Comparison of ENCODE assay signal across 11 cellular contexts in the genomic region with DNA sequence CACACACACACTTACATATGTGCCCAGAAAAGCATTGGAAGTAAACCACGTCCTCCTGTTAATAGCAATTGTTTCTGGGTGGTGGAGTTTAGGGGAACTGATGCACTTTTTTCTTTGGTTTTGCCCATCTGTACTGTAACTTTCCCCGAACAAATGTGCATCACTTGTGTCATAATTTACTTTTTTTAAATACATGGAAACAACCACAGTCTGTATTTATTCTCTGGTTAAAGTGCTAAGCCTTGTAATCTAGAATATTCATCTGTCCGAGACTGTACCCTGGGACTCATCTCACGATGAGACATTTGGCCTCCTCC.
DNase-seq lines count a peak whose midpoint lies in the region; ATAC-seq and TF ChIP-seq lines count a peak whose summit lies in the region.
"Had no signal": no experiment of that assay in that cellular context is flagged by ENCODE, and none has a peak within 500 bp of the region (broad histone marks: within the 10 kb centered on the region; RNA-seq: fewer than 3 reads in every experiment).

No MANE protein-coding gene starts in this region.

- H3K27ac ChIP-seq in SK-N-SH (ENCODE audit: low read depth in 2 of 2, low read length in 1 of 2) = peak overlapping the region in 1 of 2 experiments; percentile 65; a peak in 2 of 4 replicates
- peak overlapping the region; percentile 67 for H3K27ac ChIP-seq in RWPE1
- H3K27ac ChIP-seq in hepatocyte = peak overlapping the region; percentile 93
- H3K27ac ChIP-seq in spleen = peak overlapping the region in 7 of 8 donors; percentile 18 to 90 (median 80)

- no peaks in the 10 kb centered on the region for H3K9me3 ChIP-seq in SK-N-SH
- no peaks in the 10 kb centered on the region for H3K9me3 ChIP-seq in hepatocyte (ENCODE audit: low read depth)
- H3K9me3 ChIP-seq in spleen = no peaks in the 10 kb centered on the region
- H3K9me3 ChIP-seq: tibial nerve had no signal

- H3K79me2 ChIP-seq in SK-N-SH (ENCODE audit: insufficient read depth) = no peaks in the 10 kb centered on the region
- H3K79me2 ChIP-seq in hepatocyte = no peaks in the 10 kb centered on the region

- TF ChIP-seq RAD21 in SK-N-SH (IDR thresholded peaks at IDR 0.05; ENCODE audit: low read length) = no peak

- H3K36me3 ChIP-seq in SK-N-SH (replicated peaks in 1 of 2; ENCODE audit: control insufficient read depth in 1 of 2, insufficient read depth in 2 of 2, low read length in 1 of 2) = no peaks in the 10 kb centered on the region
- no peaks in the 10 kb centered on the region for H3K36me3 ChIP-seq in hepatocyte (replicated peaks; ENCODE audit: insufficient read depth, low read depth)
- H3K36me3 ChIP-seq in spleen = no peaks in the 10 kb centered on the region
- H3K36me3 ChIP-seq: tibial nerve had no signal

- H3K27me3 ChIP-seq in SK-N-SH (ENCODE audit: insufficient read depth) (no peaks in the 10 kb centered on the region), hepatocyte (no peaks in the 10 kb centered on the region), spleen (replicated peaks in 1 of 7) (peaks cover 0 to 4% (median 0%) of the 10 kb centered on the region in 7 donors)
- H3K27me3 ChIP-seq: tibial nerve had no signal

- peaks cover 31% of the 10 kb centered on the region for H3F3A ChIP-seq in SK-N-SH (replicated peaks; ENCODE audit: insufficient read depth)

- 27% methylated on average over 4 of the region's 4 CpGs for WGBS in SK-N-SH (ENCODE audit: low lambda C conversion rate)
- WGBS in hepatocyte (ENCODE audit: low lambda C conversion rate, missing lambda C conversion rate) = 75% methylated on average over 4 of the region's 4 CpGs
- WGBS in spleen, 5 donors = 47 to 70% (median 50%) methylated on average over 4 of the region's 4 CpGs

- TF ChIP-seq CTCF in SK-N-SH (IDR thresholded peaks at IDR 0.05) (no peak), RWPE1 (conservative IDR thresholded peaks at IDR 0.05; ENCODE audit: low read depth) (no peak), hepatocyte (IDR thresholded peaks at IDR 0.05; ENCODE audit: poor library complexity) (no peak), spleen (IDR thresholded peaks at IDR 0.05 in 8 of 11, conservative IDR thresholded peaks at IDR 0.05 in 3 of 11) (no peak)

- no peak for DNase-seq in SK-N-SH
- no peak for DNase-seq in RWPE1 (ENCODE audit: low spot score)
- no peak for DNase-seq in hepatocyte (ENCODE audit: low spot score)
- DNase-seq in spleen = no peak
- no peak for DNase-seq in NCI-H748 treated with DMSO at 0.1 percent for 48 hours (lab: John Stamatoyannopoulos, UW)
- DNase-seq in stimulated activated CD4-positive, alpha-beta T cell treated with anti-CD3 and anti-CD28 coated beads, Interleukin-12 subunit alpha, Interleukin-12 subunit beta, amount 100 ng/mL, for 4 hours = no peak
- DNase-seq: 8988T; activated CD4-positive, alpha-beta T cell treated with anti-CD3 and anti-CD28 coated beads for 1 hour had no signal

- intact Hi-C loops in spleen (cut with DNase I; ENCODE audit: low total_unique reads) = no loop called here

- H3K4me1 ChIP-seq in SK-N-SH (ENCODE audit: control insufficient read depth in 1 of 2, insufficient read depth in 2 of 2, low read depth in 1 of 2, low read length in 1 of 2) (peaks cover 0 to 50% of the 10 kb centered on the region in 2 experiments; a peak in 3 of 4 replicates), hepatocyte (ENCODE audit: insufficient read depth) (peaks cover 14% of the 10 kb centered on the region), spleen (peaks cover 16 to 88% (median 64%) of the 10 kb centered on the region in 6 donors)

- CTCF ChIA-PET in SK-N-SH (lab: Yijun Ruan, JAX) (no interaction called here), RWPE1 (lab: Yijun Ruan, JAX) (no interaction called here)

- ATAC-seq in SK-N-SH treated with all-trans-retinoic acid at 6 μM for 48 hours = no peak; the same call in 2 of the 3 replicates
- ATAC-seq in HG02852 (IDR thresholded peaks at IDR 0.05; ENCODE audit: unreplicated experiment) = no peak

- H2AFZ ChIP-seq in SK-N-SH (ENCODE audit: low read depth) (no peak overlapping the region), hepatocyte (no peak overlapping the region)

- POLR2A ChIA-PET in SK-N-SH (lab: Yijun Ruan, JAX) (no interaction called here), RWPE1 (lab: Yijun Ruan, JAX; ENCODE audit: low non-redundant PET) (no interaction called here)

- H3K4me3 ChIP-seq in SK-N-SH (ENCODE audit: low read depth in 2 of 2, low read length in 1 of 2) = no peak overlapping the region
- H3K4me3 ChIP-seq in hepatocyte = no peak overlapping the region
- H3K4me3 ChIP-seq in spleen = peak overlapping the region in 1 of 8 donors; percentile 47
- H3K4me3 ChIP-seq: tibial nerve had no signal

- H4K20me1 ChIP-seq in SK-N-SH (ENCODE audit: insufficient read depth) = no peaks in the 10 kb centered on the region
- H4K20me1 ChIP-seq in hepatocyte (ENCODE audit: insufficient read depth, poor library complexity, severe bottlenecking) = no peaks in the 10 kb centered on the region

- TF ChIP-seq POLR2A in spleen (IDR thresholded peaks at IDR 0.05) = no peak

- H3K4me2 ChIP-seq in SK-N-SH = peak overlapping the region; percentile 25; the same call in 1 of the 2 replicates
- H3K4me2 ChIP-seq in hepatocyte = no peak overlapping the region

- peak overlapping the region; percentile 12; the same call in 1 of the 2 replicates for H3K9ac ChIP-seq in SK-N-SH

- no peaks in the 10 kb centered on the region for H3K9me2 ChIP-seq in SK-N-SH
- no peaks in the 10 kb centered on the region for H3K9me2 ChIP-seq in hepatocyte (replicated peaks; ENCODE audit: insufficient read depth)

- TF ChIP-seq EP300 in SK-N-SH (IDR thresholded peaks at IDR 0.05; ENCODE audit: borderline replicate concordance in 1 of 2, low read depth in 1 of 2, low read length in 1 of 2) = no peak

TF ChIP-seq in SK-N-SH, 30 proteins besides CTCF, POLR2A, EP300 and RAD21 (continues in another document):
- TF ChIP-seq MXI1 (IDR thresholded peaks at IDR 0.05; ENCODE audit: low read depth, low read length) (no peak), FOSL2 (IDR thresholded peaks at IDR 0.05; ENCODE audit: borderline replicate concordance, low read depth) (no peak), FOXJ3 (CRISPR knock-in tag; IDR thresholded peaks at IDR 0.05) (no peak), FOXM1 (IDR thresholded peaks at IDR 0.05; ENCODE audit: low read depth) (no peak)
- TF ChIP-seq, protein P1, sequence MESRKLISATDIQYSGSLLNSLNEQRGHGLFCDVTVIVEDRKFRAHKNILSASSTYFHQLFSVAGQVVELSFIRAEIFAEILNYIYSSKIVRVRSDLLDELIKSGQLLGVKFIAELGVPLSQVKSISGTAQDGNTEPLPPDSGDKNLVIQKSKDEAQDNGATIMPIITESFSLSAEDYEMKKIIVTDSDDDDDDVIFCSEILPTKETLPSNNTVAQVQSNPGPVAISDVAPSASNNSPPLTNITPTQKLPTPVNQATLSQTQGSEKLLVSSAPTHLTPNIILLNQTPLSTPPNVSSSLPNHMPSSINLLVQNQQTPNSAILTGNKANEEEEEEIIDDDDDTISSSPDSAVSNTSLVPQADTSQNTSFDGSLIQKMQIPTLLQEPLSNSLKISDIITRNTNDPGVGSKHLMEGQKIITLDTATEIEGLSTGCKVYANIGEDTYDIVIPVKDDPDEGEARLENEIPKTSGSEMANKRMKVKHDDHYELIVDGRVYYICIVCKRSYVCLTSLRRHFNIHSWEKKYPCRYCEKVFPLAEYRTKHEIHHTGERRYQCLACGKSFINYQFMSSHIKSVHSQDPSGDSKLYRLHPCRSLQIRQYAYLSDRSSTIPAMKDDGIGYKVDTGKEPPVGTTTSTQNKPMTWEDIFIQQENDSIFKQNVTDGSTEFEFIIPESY (IDR thresholded peaks at IDR 0.05; ENCODE audit: borderline replicate concordance, low read depth) = no peak
- TF ChIP-seq, protein P2, sequence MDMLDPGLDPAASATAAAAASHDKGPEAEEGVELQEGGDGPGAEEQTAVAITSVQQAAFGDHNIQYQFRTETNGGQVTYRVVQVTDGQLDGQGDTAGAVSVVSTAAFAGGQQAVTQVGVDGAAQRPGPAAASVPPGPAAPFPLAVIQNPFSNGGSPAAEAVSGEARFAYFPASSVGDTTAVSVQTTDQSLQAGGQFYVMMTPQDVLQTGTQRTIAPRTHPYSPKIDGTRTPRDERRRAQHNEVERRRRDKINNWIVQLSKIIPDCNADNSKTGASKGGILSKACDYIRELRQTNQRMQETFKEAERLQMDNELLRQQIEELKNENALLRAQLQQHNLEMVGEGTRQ (IDR thresholded peaks at IDR 0.05; ENCODE audit: borderline replicate concordance, low read depth, low read length) = no peak

TF ChIP-seq in SK-N-SH treated with all-trans-retinoic acid at 6 μM for 48 hours, 23 proteins besides CTCF, POLR2A, EP300 and RAD21 (continues in another document):
- TF ChIP-seq BACH2 (CRISPR knock-in tag; IDR thresholded peaks at IDR 0.05; ENCODE audit: borderline replicate concordance) (no peak), ZC3H10 (CRISPR knock-in tag; IDR thresholded peaks at IDR 0.05) (no peak), ISL1 (CRISPR knock-in tag; IDR thresholded peaks at IDR 0.05) (no peak), SNAI2 (CRISPR knock-in tag; IDR thresholded peaks at IDR 0.05) (no peak), ZFP3 (CRISPR knock-in tag; IDR thresholded peaks at IDR 0.05) (no peak), CSDC2 (CRISPR knock-in tag; IDR thresholded peaks at IDR 0.05) (no peak), ZNF8 (CRISPR knock-in tag; IDR thresholded peaks at IDR 0.05) (no peak)
- TF ChIP-seq, protein P3, sequence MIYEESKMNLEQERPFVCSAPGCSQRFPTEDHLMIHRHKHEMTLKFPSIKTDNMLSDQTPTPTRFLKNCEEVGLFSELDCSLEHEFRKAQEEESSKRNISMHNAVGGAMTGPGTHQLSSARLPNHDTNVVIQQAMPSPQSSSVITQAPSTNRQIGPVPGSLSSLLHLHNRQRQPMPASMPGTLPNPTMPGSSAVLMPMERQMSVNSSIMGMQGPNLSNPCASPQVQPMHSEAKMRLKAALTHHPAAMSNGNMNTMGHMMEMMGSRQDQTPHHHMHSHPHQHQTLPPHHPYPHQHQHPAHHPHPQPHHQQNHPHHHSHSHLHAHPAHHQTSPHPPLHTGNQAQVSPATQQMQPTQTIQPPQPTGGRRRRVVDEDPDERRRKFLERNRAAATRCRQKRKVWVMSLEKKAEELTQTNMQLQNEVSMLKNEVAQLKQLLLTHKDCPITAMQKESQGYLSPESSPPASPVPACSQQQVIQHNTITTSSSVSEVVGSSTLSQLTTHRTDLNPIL (CRISPR knock-in tag; IDR thresholded peaks at IDR 0.05; ENCODE audit: low read depth) = no peak
- TF ChIP-seq, protein P4, sequence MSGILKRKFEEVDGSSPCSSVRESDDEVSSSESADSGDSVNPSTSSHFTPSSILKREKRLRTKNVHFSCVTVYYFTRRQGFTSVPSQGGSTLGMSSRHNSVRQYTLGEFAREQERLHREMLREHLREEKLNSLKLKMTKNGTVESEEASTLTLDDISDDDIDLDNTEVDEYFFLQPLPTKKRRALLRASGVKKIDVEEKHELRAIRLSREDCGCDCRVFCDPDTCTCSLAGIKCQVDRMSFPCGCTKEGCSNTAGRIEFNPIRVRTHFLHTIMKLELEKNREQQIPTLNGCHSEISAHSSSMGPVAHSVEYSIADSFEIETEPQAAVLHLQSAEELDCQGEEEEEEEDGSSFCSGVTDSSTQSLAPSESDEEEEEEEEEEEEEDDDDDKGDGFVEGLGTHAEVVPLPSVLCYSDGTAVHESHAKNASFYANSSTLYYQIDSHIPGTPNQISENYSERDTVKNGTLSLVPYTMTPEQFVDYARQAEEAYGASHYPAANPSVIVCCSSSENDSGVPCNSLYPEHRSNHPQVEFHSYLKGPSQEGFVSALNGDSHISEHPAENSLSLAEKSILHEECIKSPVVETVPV (CRISPR knock-in tag; IDR thresholded peaks at IDR 0.05) = no peak
